20 cellular contexts compared by ENCODE assay signal in genomic region chr9:77857513-77858298, GRCh38.
DNase-seq lines count a peak whose midpoint lies in the region; ATAC-seq and TF ChIP-seq lines count a peak whose summit lies in the region.
"Had no signal": no experiment of that assay in that cellular context is flagged by ENCODE, and none has a peak within 500 bp of the region (broad histone marks: within the 10 kb centered on the region; RNA-seq: fewer than 3 reads in every experiment).

No MANE protein-coding gene starts in this region.

- DNase-seq in AG04450 (ENCODE audit: low read depth, low spot score) (no peak), mesenchymal stem cell (no peak), SIG-M5 treated with dmso at 0.1 percent for 504 hours (lab: John Stamatoyannopoulos, UW; ENCODE audit: unreplicated experiment) (no peak)
- DNase-seq in activated T-cell treated with anti-CD3 and anti-CD28 coated beads, Interleukin-2, amount 50 U/mL, for 4 hours, result no peak
- DNase-seq: BE2C; HCEC 1CT; MG63; NCI-H1092 treated with DMSO at 0.1 percent for 48 hours; NCI-H146; NCI-H2029; NCI-H345; NCI-H524; NCI-H774; NK-92 treated with Interleukin-12 subunit alpha and Interleukin-12 subunit beta, amount 100 ng/mL, for 24 hours; SJCRH30; T-cell had no signal

- no peak for ATAC-seq in activated T-cell treated with anti-CD3 and anti-CD28 coated beads, Interleukin-2, amount 50 U/mL, for 4 hours
- no peak for ATAC-seq in GM19324 (IDR thresholded peaks at IDR 0.05; ENCODE audit: low FRiP score, unreplicated experiment)
- ATAC-seq: Panc1, T-cell had no signal

- no peaks in the 10 kb centered on the region for H3K27me3 ChIP-seq in AG04450 (ENCODE audit: control insufficient read depth, insufficient read depth, low read length)
- no peaks in the 10 kb centered on the region for H3K27me3 ChIP-seq in mesenchymal stem cell (ENCODE audit: control insufficient read depth in 1 of 2, insufficient read depth in 1 of 2, low read length in 2 of 2)
- H3K27me3 ChIP-seq: BE2C, MG63, SJCRH30 had no signal

- peak overlapping the region in 1 of 2 experiments; percentile 58 for H3K18ac ChIP-seq in mesenchymal stem cell (ENCODE audit: low read depth in 1 of 2, low read length in 2 of 2)

- H3K36me3 ChIP-seq in HEK293 (ENCODE audit: control insufficient read depth in 2 of 2, insufficient read depth in 1 of 2, low read length in 2 of 2) (no peaks in the 10 kb centered on the region), mesenchymal stem cell (ENCODE audit: control insufficient read depth in 1 of 2, insufficient read depth in 2 of 2, low read depth in 1 of 2, low read length in 2 of 2) (peaks cover 0 to 3% of the 10 kb centered on the region in 2 experiments)
- H3K36me3 ChIP-seq: BE2C, MG63, SJCRH30 had no signal

- no peak overlapping the region for H2BK15ac ChIP-seq in mesenchymal stem cell (ENCODE audit: low read depth, poor library complexity, severe bottlenecking)

- H2BK12ac ChIP-seq in mesenchymal stem cell (ENCODE audit: low read length in 2 of 2), result peak overlapping the region in 1 of 2 experiments; percentile 45

- peaks cover 44% of the 10 kb centered on the region for H3K36me3 Mint-ChIP-seq in brain
- peaks cover 9% of the 10 kb centered on the region for H3K36me3 Mint-ChIP-seq in activated T-cell treated with anti-CD3 and anti-CD28 coated beads, Interleukin-2, amount 50 U/mL, for 4 hours (ENCODE audit: insufficient read depth)

- H3K27ac ChIP-seq in AG04450 (ENCODE audit: low read depth, low read length) (peak overlapping the region; percentile 13), HEK293 (ENCODE audit: extremely low read depth, low read depth, low read length) (no peak overlapping the region), mesenchymal stem cell (ENCODE audit: low read length, poor library complexity, severe bottlenecking) (no peak overlapping the region)
- H3K27ac ChIP-seq: SJCRH30 had no signal

- H2BK5ac ChIP-seq in mesenchymal stem cell (ENCODE audit: low read depth, low read length, poor library complexity, severe bottlenecking), result no peak overlapping the region

- H3K27me3 Mint-ChIP-seq in brain, result no peaks in the 10 kb centered on the region
- H3K27me3 Mint-ChIP-seq in activated T-cell treated with anti-CD3 and anti-CD28 coated beads, Interleukin-2, amount 50 U/mL, for 4 hours (ENCODE audit: low read depth), result no peaks in the 10 kb centered on the region
- H3K27me3 Mint-ChIP-seq: T-cell had no signal

- CTCF ChIA-PET in AG04450 (lab: Charles Lee) (interaction anchor here (0.8 to 1.6 kb wide), 3 partner anchors 16 to 424 kb away, joined by 3 to 4 read pairs (median 3); no protein-coding TSS in a partner anchor), HEK293 (lab: Yijun Ruan, JAX) (no interaction called here)

- peaks cover 34% of the 10 kb centered on the region for H3K4me1 Mint-ChIP-seq in brain
- peaks cover 21% of the 10 kb centered on the region for H3K4me1 Mint-ChIP-seq in activated T-cell treated with anti-CD3 and anti-CD28 coated beads, Interleukin-2, amount 50 U/mL, for 4 hours (ENCODE audit: low read depth)

- H4K8ac ChIP-seq in mesenchymal stem cell (ENCODE audit: low read length), result peak overlapping the region; percentile 71

- H3K23ac ChIP-seq in mesenchymal stem cell (ENCODE audit: low read length in 2 of 2), result peak overlapping the region in 1 of 2 experiments; percentile 52

- no peak overlapping the region for H2BK120ac ChIP-seq in mesenchymal stem cell (ENCODE audit: low read depth, low read length)

- POLR2A ChIA-PET in AG04450 (lab: Yijun Ruan, JAX) (no interaction called here), HEK293 (lab: Yijun Ruan, JAX) (no interaction called here)

- H3K14ac ChIP-seq in mesenchymal stem cell (ENCODE audit: low read length in 2 of 2), result no peak overlapping the region

- peak overlapping the region in 3 of 5 experiments; percentile 19 to 83 (median 69) for H3K27ac Mint-ChIP-seq in brain

- H3K9me3 Mint-ChIP-seq in brain, result peaks cover 7 to 27% (median 17%) of the 10 kb centered on the region in 5 experiments
- peaks cover 8% of the 10 kb centered on the region for H3K9me3 Mint-ChIP-seq in activated T-cell treated with anti-CD3 and anti-CD28 coated beads, Interleukin-2, amount 50 U/mL, for 4 hours

- no peak overlapping the region for H3K4me2 ChIP-seq in mesenchymal stem cell (ENCODE audit: low read length, poor library complexity, severe bottlenecking)

- peaks cover 4% of the 10 kb centered on the region; the same call in 1 of the 2 replicates for H3K4me1 ChIP-seq in HEK293 (ENCODE audit: control insufficient read depth, insufficient read depth, low read length)
- H3K4me1 ChIP-seq in mesenchymal stem cell (ENCODE audit: control insufficient read depth, insufficient read depth, low read depth, low read length), result peaks cover 2% of the 10 kb centered on the region
- H3K4me1 ChIP-seq: SJCRH30 had no signal

- H3K79me1 ChIP-seq in mesenchymal stem cell (replicated peaks; ENCODE audit: low read length, poor library complexity, severe bottlenecking), result peaks cover 29% of the 10 kb centered on the region

- peak overlapping the region in 1 of 5 experiments; percentile 1 for H3K4me3 Mint-ChIP-seq in brain
- no peak overlapping the region for H3K4me3 Mint-ChIP-seq in activated T-cell treated with anti-CD3 and anti-CD28 coated beads, Interleukin-2, amount 50 U/mL, for 4 hours
- H3K4me3 Mint-ChIP-seq: T-cell had no signal

- no peak overlapping the region for H2AFZ ChIP-seq in mesenchymal stem cell (ENCODE audit: low read depth, low read length)

- 89% methylated on average over 3 of the region's 3 CpGs for WGBS in mesenchymal stem cell

- no peak overlapping the region for H3K9ac ChIP-seq in mesenchymal stem cell (ENCODE audit: low read length)

- TF ChIP-seq CTCF in AG04450 (IDR thresholded peaks at IDR 0.05; ENCODE audit: low read depth, low read length) (no peak), HEK293 (tag by site-specific recombination; IDR thresholded peaks at IDR 0.05) (no peak), brain (conservative IDR thresholded peaks at IDR 0.05) (no peak)

- peak overlapping the region in 1 of 2 experiments; percentile 2 for H3K4ac ChIP-seq in mesenchymal stem cell (ENCODE audit: low read depth in 1 of 2, low read length in 2 of 2)

- H2AK5ac ChIP-seq in mesenchymal stem cell (ENCODE audit: low read length, severe bottlenecking), result no peak overlapping the region

- H3K4me3 ChIP-seq in AG04450 (ENCODE audit: low read depth, low read length), result no peak overlapping the region
- H3K4me3 ChIP-seq in HEK293 (ENCODE audit: low read depth, low read length), result no peak overlapping the region
- no peak overlapping the region for H3K4me3 ChIP-seq in mesenchymal stem cell (ENCODE audit: insufficient read depth in 1 of 2, low read depth in 1 of 2, low read length in 2 of 2)
- H3K4me3 ChIP-seq: MG63, SJCRH30 had no signal

- no peaks in the 10 kb centered on the region for H3K9me3 ChIP-seq in AG04450 (ENCODE audit: control insufficient read depth, insufficient read depth, low read length)
- no peaks in the 10 kb centered on the region for H3K9me3 ChIP-seq in HEK293 (ENCODE audit: control insufficient read depth, insufficient read depth, low read depth, low read length)
- H3K9me3 ChIP-seq in mesenchymal stem cell (ENCODE audit: control insufficient read depth, low read length), result no peaks in the 10 kb centered on the region
- H3K9me3 ChIP-seq: BE2C, MG63, SJCRH30 had no signal

- H4K91ac ChIP-seq in mesenchymal stem cell (ENCODE audit: low read length), result no peak overlapping the region

TF ChIP-seq in HEK293, 187 proteins besides CTCF, POLR2A, EP300 and RAD21:
- TF ChIP-seq ZNF366 (tag by site-specific recombination; conservative IDR thresholded peaks at IDR 0.05) (peak; percentile 66), ZNF280D (tag by site-specific recombination; IDR thresholded peaks at IDR 0.05) (no peak), SETDB1 (IDR thresholded peaks at IDR 0.05; ENCODE audit: insufficient read length, low read length) (peak; percentile 26), ZNF548 (tag by site-specific recombination; IDR thresholded peaks at IDR 0.05) (no peak)
